Comparison of ENCODE assay signal across 26 cellular contexts in genomic region chr1:44609768-44610526, GRCh38.
DNase-seq lines count a peak whose midpoint lies in the region; ATAC-seq, FAIRE-seq and TF ChIP-seq lines count a peak whose summit lies in the region.
"Had no signal": no experiment of that assay in that cellular context is flagged by ENCODE, and none has a peak within 500 bp of the region (broad histone marks: within the 10 kb centered on the region; RNA-seq: fewer than 3 reads in every experiment).

No MANE protein-coding gene starts in this region.

- in situ Hi-C loops in K562 (cut with MboI) (loop anchor here (5.0 kb wide), 1 partner anchor 42 kb away; no protein-coding TSS in a partner anchor), transverse colon (cut with MboI; ENCODE audit: low pct_ligation_motif_present in 1 of 4, low pct_unique_long_range_greater_than_20kb in 1 of 4, low sequenced_read_pairs in 3 of 4) (loop anchor here in 2 of 4 donors (5.0 to 10.0 kb wide), 2 partner anchors 42 to 235 kb away; no protein-coding TSS in a partner anchor)

- H3K4me1 ChIP-seq in OCI-LY7 (ENCODE audit: insufficient read depth, low read length, poor library complexity, severe bottlenecking) (no peaks in the 10 kb centered on the region), K562 (replicated peaks in 1 of 2; ENCODE audit: control insufficient read depth in 2 of 2, insufficient read depth in 2 of 2, low read length in 2 of 2) (peaks cover 21 to 26% of the 10 kb centered on the region in 2 experiments), osteoblast (ENCODE audit: insufficient read depth, low read length) (no peaks in the 10 kb centered on the region), transverse colon (peaks cover 0 to 3% (median 0%) of the 10 kb centered on the region in 4 donors)
- H3K4me1 ChIP-seq: heart right ventricle, SJSA1, stomach, tibial nerve had no signal

- WGBS in K562 (ENCODE audit: insufficient coverage, low coverage, missing lambda C conversion rate): 4% methylated on average over 23 of the region's 25 CpGs
- WGBS in transverse colon (ENCODE audit: low coverage in 1 of 2), 2 donors: 87 to 88% methylated on average over 6 to 25 of the region's 25 CpGs

- BruUV-seq in OCI-LY7 (replicated peaks; lab: Mats Ljungman, UMichigan) (no TSS peak), K562 (replicated peaks; lab: Mats Ljungman, UMichigan) (no TSS peak)

- no peaks in the 10 kb centered on the region; a peak in 2 of 5 replicates for H3K27me3 ChIP-seq in K562 (ENCODE audit: control insufficient read depth in 2 of 2, insufficient read depth in 2 of 2, low read length in 2 of 2)
- no peaks in the 10 kb centered on the region for H3K27me3 ChIP-seq in osteoblast (ENCODE audit: insufficient read depth, low read length)
- H3K27me3 ChIP-seq in transverse colon: no peaks in the 10 kb centered on the region
- H3K27me3 ChIP-seq: cardiac muscle cell had no signal

- no peaks in the 10 kb centered on the region for H4K20me1 ChIP-seq in OCI-LY7 (ENCODE audit: insufficient read depth, low read length)
- H4K20me1 ChIP-seq in K562 (replicated peaks; ENCODE audit: control insufficient read depth, insufficient read depth, low read length): peaks cover 3% of the 10 kb centered on the region; the same call in 1 of the 2 replicates
- no peaks in the 10 kb centered on the region for H4K20me1 ChIP-seq in osteoblast (ENCODE audit: insufficient read depth, low read length)

- H3K36me3 ChIP-seq in OCI-LY7 (ENCODE audit: insufficient read depth, low read length): no peaks in the 10 kb centered on the region
- no peaks in the 10 kb centered on the region for H3K36me3 ChIP-seq in K562 (ENCODE audit: control insufficient read depth, insufficient read depth, low read length)
- H3K36me3 ChIP-seq in osteoblast (ENCODE audit: insufficient read depth, low read length): no peaks in the 10 kb centered on the region
- H3K36me3 ChIP-seq in transverse colon: no peaks in the 10 kb centered on the region
- H3K36me3 ChIP-seq: cardiac muscle cell, heart right ventricle, SJSA1, stomach, tibial nerve had no signal

- no peaks in the 10 kb centered on the region for H3K9me3 ChIP-seq in OCI-LY7 (ENCODE audit: low read length)
- H3K9me3 ChIP-seq in K562 (replicated peaks; ENCODE audit: control insufficient read depth, insufficient read depth, low read depth, low read length): no peaks in the 10 kb centered on the region
- H3K9me3 ChIP-seq in osteoblast (ENCODE audit: low read depth, low read length): no peaks in the 10 kb centered on the region
- H3K9me3 ChIP-seq in transverse colon: no peaks in the 10 kb centered on the region
- H3K9me3 ChIP-seq: heart right ventricle, SJSA1, stomach, tibial nerve had no signal

- POLR2A ChIA-PET in OCI-LY7 (lab: Charles Lee): no interaction called here
- POLR2A ChIA-PET in K562 (lab: Yijun Ruan, JAX): interaction anchor here (0.6 to 2.7 kb wide), 11 partner anchors 15 to 494 kb away, joined by 3 to 17 read pairs (median 5); no protein-coding TSS in a partner anchor

- H2AFZ ChIP-seq in OCI-LY7 (ENCODE audit: low read length) (no peak overlapping the region), K562 (ENCODE audit: low read depth, low read length) (peak overlapping the region; percentile 11), osteoblast (ENCODE audit: low read length) (peak overlapping the region; percentile 63)

- peak; percentile 77 for FAIRE-seq in K562 (lab: Jason Lieb, UNC)

- intact Hi-C loops in OCI-LY7 (cut with micrococcal nuclease; ENCODE audit: unreplicated experiment) (loop anchor here (1.0 kb wide), 1 partner anchor 43 kb away; no protein-coding TSS in a partner anchor), K562 (cut with micrococcal nuclease) (loop anchor here (1.0 kb wide), 1 partner anchor 43 kb away; no protein-coding TSS in a partner anchor), transverse colon (cut with DNase I; ENCODE audit: low total_unique reads) (loop anchor here (2.0 kb wide), 1 partner anchor 43 kb away; no protein-coding TSS in a partner anchor)

- H3K4me2 ChIP-seq in OCI-LY7 (ENCODE audit: low read length) (no peak overlapping the region), K562 (ENCODE audit: insufficient read depth, low read length) (peak overlapping the region; percentile 60), osteoblast (ENCODE audit: insufficient read depth, low read length) (no peak overlapping the region)

- H3K9ac ChIP-seq in K562 (ENCODE audit: insufficient read depth in 1 of 2, low read depth in 2 of 2, low read length in 2 of 2): peak overlapping the region in 1 of 2 experiments; percentile 79; a peak in 2 of 4 replicates

- no peak overlapping the region for H3K27ac ChIP-seq in OCI-LY7 (ENCODE audit: low read depth, low read length, poor library complexity, severe bottlenecking)
- no peak overlapping the region for H3K27ac ChIP-seq in K562 (ENCODE audit: extremely low read depth, low read depth, low read length)
- H3K27ac ChIP-seq in osteoblast (ENCODE audit: low read depth, low read length): no peak overlapping the region
- H3K27ac ChIP-seq in transverse colon: no peak overlapping the region
- H3K27ac ChIP-seq: cardiac muscle cell, coronary artery, heart right ventricle, SJSA1, stomach, tibial nerve had no signal

- peak; percentile 8; the same call in 1 of the 2 replicates for TF ChIP-seq CTCF in OCI-LY7 (conservative IDR thresholded peaks at IDR 0.05; ENCODE audit: low read length)
- no peak for TF ChIP-seq CTCF in K562 (IDR thresholded peaks at IDR 0.05 in 2 of 3, conservative IDR thresholded peaks at IDR 0.05 in 1 of 3; ENCODE audit: insufficient read depth in 2 of 3, low read depth in 1 of 3, low read length in 3 of 3)
- no peak for TF ChIP-seq CTCF in osteoblast (IDR thresholded peaks at IDR 0.05; ENCODE audit: extremely low read depth, low read depth, low read length)
- peak in 1 of 5 experiments; percentile 5 for TF ChIP-seq CTCF in transverse colon (IDR thresholded peaks at IDR 0.05)

- H3K79me2 ChIP-seq in OCI-LY7 (ENCODE audit: insufficient read depth, low read depth, low read length) (no peaks in the 10 kb centered on the region), K562 (ENCODE audit: control insufficient read depth, insufficient read depth, low read length) (no peaks in the 10 kb centered on the region), osteoblast (ENCODE audit: insufficient read depth, low read length) (no peaks in the 10 kb centered on the region)

- TF ChIP-seq EP300 in K562 (IDR thresholded peaks at IDR 0.05; ENCODE audit: low read length) (peak; percentile 63; the same call in 1 of the 2 replicates), transverse colon (IDR thresholded peaks at IDR 0.05; ENCODE audit: low read depth) (no peak)

- CTCF ChIA-PET in OCI-LY7 (lab: Charles Lee; ENCODE audit: unreplicated experiment) (no interaction called here), K562 (lab: Yijun Ruan, JAX; ENCODE audit: low intra/inter-chr PET ratio) (interaction anchor here (3.2 kb wide), 1 partner anchor 42 kb away, joined by 62 read pairs; no protein-coding TSS in a partner anchor)

- peak; percentile 31 to 64 for DNase-seq in NCI-H526 (lab: John Stamatoyannopoulos, UW)
- DNase-seq in NCI-H526 treated with DMSO at 0.1 percent for 48 hours (lab: John Stamatoyannopoulos, UW): no peak
- no peak for DNase-seq in OCI-LY7 (ENCODE audit: low spot score)
- peak; percentile 86 to 89 (median 86) for DNase-seq in K562 (ENCODE audit: extremely low read depth in 1 of 4, low spot score in 3 of 4)
- DNase-seq in osteoblast (ENCODE audit: insufficient read length, low spot score, missing footprints): no peak
- DNase-seq in NCI-H446 (lab: John Stamatoyannopoulos, UW): no peak
- DNase-seq in transverse colon: no peak
- DNase-seq: AML-193; CD4-positive, alpha-beta memory T cell; DMS153; effector memory CD4-positive, alpha-beta T cell; NCI-H1417 treated with DMSO at 0.1 percent for 48 hours; NCI-H446 treated with DMSO at 0.1 percent for 48 hours; occipital lobe had no signal

- TF ChIP-seq RAD21 in K562 (CRISPR knock-in tag; conservative IDR thresholded peaks at IDR 0.05 in 1 of 2, IDR thresholded peaks at IDR 0.05 in 1 of 2): no peak

- peaks cover 5% of the 10 kb centered on the region for H3K9me1 ChIP-seq in K562 (ENCODE audit: control insufficient read depth, insufficient read depth, low read length)

- no peak overlapping the region for H3K4me3 ChIP-seq in OCI-LY7 (ENCODE audit: low read depth, low read length, poor library complexity, severe bottlenecking)
- H3K4me3 ChIP-seq in K562: no peak overlapping the region
- no peak overlapping the region for H3K4me3 ChIP-seq in osteoblast (ENCODE audit: insufficient read depth, low read length)
- H3K4me3 ChIP-seq in transverse colon: no peak overlapping the region
- H3K4me3 ChIP-seq: cardiac muscle cell, coronary artery, heart right ventricle, SJSA1, stomach, tibial nerve had no signal

- H3K9me2 ChIP-seq in OCI-LY7 (ENCODE audit: insufficient read depth, low read length): no peaks in the 10 kb centered on the region

- ATAC-seq in K562 (peak; percentile 80), HG02571 (IDR thresholded peaks at IDR 0.05; ENCODE audit: unreplicated experiment) (no peak)
- ATAC-seq: activated CD4-positive, alpha-beta T cell treated with anti-CD3 and anti-CD28 coated beads for 36 hours; activated CD8-positive, alpha-beta T cell treated with anti-CD3 and anti-CD28 coated beads, Interleukin-2, amount 10 ng/mL, durations not matched to agents 7 days and 5 days; activated naive CD4-positive, alpha-beta T cell treated with anti-CD3 and anti-CD28 coated beads, Interleukin-2, amount 50 U/mL, for 72 hours; naive thymus-derived CD4-positive, alpha-beta T cell; T-cell had no signal

- TF ChIP-seq POLR2A in K562 (conservative IDR thresholded peaks at IDR 0.05): no peak
- TF ChIP-seq POLR2A in transverse colon (IDR thresholded peaks at IDR 0.05): no peak

TF ChIP-seq in K562, 482 proteins besides CTCF, POLR2A, EP300 and RAD21 (continues in another document):
- TF ChIP-seq CEBPB (tag; IDR thresholded peaks at IDR 0.05) (no peak), EHMT2 (IDR thresholded peaks at IDR 0.05) (no peak), FOXM1 (IDR thresholded peaks at IDR 0.05; ENCODE audit: low read depth) (peak; percentile 61; the same call in 1 of the 2 replicates), FOXM1 (CRISPR knock-in tag; IDR thresholded peaks at IDR 0.05; ENCODE audit: low read depth) (no peak), ZNF398 (CRISPR knock-in tag; IDR thresholded peaks at IDR 0.05) (no peak), POLR2B (IDR thresholded peaks at IDR 0.05; ENCODE audit: low read depth, partially characterized antibody) (no peak)

Comparison
In these comparisons a context has a peak if more than half of its experiments do, and no peak if none do; other contexts are left out.
1. DNase-seq: peak in NCI-H526 (2 of 2) and K562 (4 of 4); none in NCI-H526 treated with DMSO at 0.1 percent for 48 hours (single experiment), OCI-LY7 (single experiment), osteoblast (single experiment), NCI-H446 (0 of 2) and transverse colon (single experiment).